ENCODE assay signal across 9 cellular contexts in genomic region chr17:74758846-74759163, GRCh38. TPM values are rescaled to one million over a fixed set of nuclear protein-coding genes. Genes with fewer than 3 reads are reported as not detected.
DNase-seq lines count a peak whose midpoint lies in the region; ATAC-seq and TF ChIP-seq lines count a peak whose summit lies in the region.
"Had no signal": no experiment of that assay in that cellular context is flagged by ENCODE, and none has a peak within 500 bp of the region (broad histone marks: within the 10 kb centered on the region; RNA-seq: fewer than 3 reads in every experiment).

No MANE protein-coding gene starts in this region.

- POLR2A ChIA-PET in T-cell (lab: Charles Lee): no interaction called here

- peak overlapping the region; percentile 77 for H3K4me2 ChIP-seq in hepatocyte

- no peaks in the 10 kb centered on the region for H3K9me3 ChIP-seq in hepatocyte (ENCODE audit: low read depth)
- no peaks in the 10 kb centered on the region for H3K9me3 ChIP-seq in thyroid gland

- H3K4me1 ChIP-seq in hepatocyte (ENCODE audit: insufficient read depth) (peaks cover 77% of the 10 kb centered on the region), thyroid gland (peaks cover 47 to 59% of the 10 kb centered on the region in 2 donors)

- 100% methylated on average over 1 of the region's 1 CpG for WGBS in hepatocyte (ENCODE audit: low lambda C conversion rate, missing lambda C conversion rate)
- 100% methylated on average over 1 of the region's 1 CpG; no CpG with 5 or more reads in 1 of the 2 donors for WGBS in thyroid gland, 2 donors

- peak overlapping the region; percentile 66 to 100 (median 68) for H3K4me3 Mint-ChIP-seq in T-cell

- DNase-seq in Right ventricle myocardium superior (no peak), cardiac septum (ENCODE audit: low spot score) (no peak), T-cell (no peak), hepatocyte (ENCODE audit: low spot score) (no peak), thyroid gland (peak; percentile 32 to 48), kidney glomerular epithelial cell (lab: John Stamatoyannopoulos, UW) (no peak)

- intact Hi-C loops in Right ventricle myocardium superior (cut with DNase I): no loop called here
- intact Hi-C loops in cardiac septum (cut with DNase I): no loop called here
- intact Hi-C loops in thyroid gland (cut with DNase I): no loop called here

- H3K4me3 ChIP-seq in hepatocyte (no peak overlapping the region), thyroid gland (replicated peaks in 1 of 3) (no peak overlapping the region)

- H3K9me3 Mint-ChIP-seq in T-cell: no peaks in the 10 kb centered on the region

- peaks cover 90% of the 10 kb centered on the region for H3K79me2 ChIP-seq in hepatocyte

- no peaks in the 10 kb centered on the region for H3K27me3 Mint-ChIP-seq in T-cell

- H3K27ac ChIP-seq in hepatocyte (peak overlapping the region; percentile 97), thyroid gland (peak overlapping the region; percentile 66 to 74 (median 72))

- TF ChIP-seq POLR2A in thyroid gland (IDR thresholded peaks at IDR 0.05): no peak

- peak overlapping the region; percentile 92 to 94 for H3K27ac Mint-ChIP-seq in T-cell

- TF ChIP-seq CTCF in hepatocyte (IDR thresholded peaks at IDR 0.05; ENCODE audit: poor library complexity) (no peak), thyroid gland (IDR thresholded peaks at IDR 0.05) (no peak)

- H3K9me2 ChIP-seq in hepatocyte (replicated peaks; ENCODE audit: insufficient read depth): no peaks in the 10 kb centered on the region

- CTCF ChIA-PET in T-cell (lab: Charles Lee): interaction anchor here (0.6 to 2.5 kb wide), 11 partner anchors 9 to 426 kb away, joined by 3 to 25 read pairs (median 5); partner anchors contain the start of gene RAB37 (in 1 of the 2)

- peaks cover 73% of the 10 kb centered on the region for H4K20me1 ChIP-seq in hepatocyte (ENCODE audit: insufficient read depth, poor library complexity, severe bottlenecking)

- H3K4me1 Mint-ChIP-seq in T-cell: peaks cover 61 to 84% (median 79%) of the 10 kb centered on the region in 3 donors

- no peak overlapping the region for H2AFZ ChIP-seq in hepatocyte

- H3K36me3 ChIP-seq in hepatocyte (replicated peaks; ENCODE audit: insufficient read depth, low read depth): no peaks in the 10 kb centered on the region
- no peaks in the 10 kb centered on the region for H3K36me3 ChIP-seq in thyroid gland

- ATAC-seq in Right ventricle myocardium superior (ENCODE audit: poor library complexity): peak; percentile 38
- ATAC-seq in T-cell (replicated peaks in 1 of 4): peak; percentile 15 to 44 (median 22)
- no peak for ATAC-seq in GM21360 (IDR thresholded peaks at IDR 0.05; ENCODE audit: unreplicated experiment)
- ATAC-seq in GM21825 (IDR thresholded peaks at IDR 0.05; ENCODE audit: unreplicated experiment): no peak

- H3K36me3 Mint-ChIP-seq in T-cell: peaks cover 5% of the 10 kb centered on the region

- H3K27me3 ChIP-seq in hepatocyte (no peaks in the 10 kb centered on the region), thyroid gland (no peaks in the 10 kb centered on the region)

RNA-seq across cellular contexts. Expression of gene NHERF1, which starts 10.4 kb away (rescaled TPM):
- total RNA-seq in Right ventricle myocardium superior: 13.7 TPM
- total RNA-seq in cardiac septum: 10.1 TPM
- 100 to 1,000 TPM; 104 to 260 (median 223) TPM for total RNA-seq in T-cell
- 263 and 269 TPM in 2 replicates for total RNA-seq in hepatocyte
- 712 and 763 TPM in 2 replicates for polyA plus RNA-seq in hepatocyte
- 10 to 100 TPM; 21.9 to 63.4 (median 43.8) TPM for total RNA-seq in thyroid gland

RNA-seq across cellular contexts. Expression of gene NAT9, which starts 17.3 kb away (rescaled TPM):
- total RNA-seq in Right ventricle myocardium superior (18.6 TPM), cardiac septum (27.6 TPM), T-cell (10 to 100 TPM; 37.2 to 74.4 (median 71.9) TPM), hepatocyte (28.6 and 29.2 TPM in 2 replicates), thyroid gland (10 to 100 TPM; 33.1 to 46.5 (median 41.4) TPM)
- polyA plus RNA-seq in hepatocyte: 34.8 and 62.9 TPM in 2 replicates

RNA-seq across cellular contexts. Expression of gene RAB37, which starts 21.7 kb away (rescaled TPM):
- total RNA-seq in Right ventricle myocardium superior (4.1 TPM), cardiac septum (0.94 TPM), T-cell (10 to 100 TPM; 31.2 to 73.4 (median 40.7) TPM), hepatocyte (5.9 and 6.1 TPM in 2 replicates), thyroid gland (1 to 10 TPM in 1 of 4 donors, under 1 TPM in 3; 0.33 to 1.8 (median 0.39) TPM)
- 7.0 and 11.8 TPM in 2 replicates for polyA plus RNA-seq in hepatocyte

RNA-seq across cellular contexts. Expression of gene CD300LF, which starts 46.1 kb away (rescaled TPM):
- not detected for total RNA-seq in Right ventricle myocardium superior
- total RNA-seq in cardiac septum: 0.46 TPM
- total RNA-seq in T-cell: under 1 TPM in 1 of 5 donors, not detected in 4; 0.25 TPM
- total RNA-seq in hepatocyte: 0.32 TPM in 1 of 2 replicates, not detected in the other
- 0.44 and 0.85 TPM in 2 replicates for polyA plus RNA-seq in hepatocyte
- not detected for total RNA-seq in thyroid gland
- total RNA-seq: activated CD8-positive, alpha-beta memory T cell treated with anti-CD3 and anti-CD28 coated beads for 36 hours had no signal

Comparison
In these comparisons a context has a peak if more than half of its experiments do, and no peak if none do; other contexts are left out.
1. ATAC-seq: peak in Right ventricle myocardium superior (single experiment) and T-cell (4 of 4); none in GM21360 (single experiment) and GM21825 (single experiment).
2. DNase-seq: peak in thyroid gland (2 of 2); none in Right ventricle myocardium superior (single experiment), cardiac septum (single experiment), T-cell (0 of 34), hepatocyte (single experiment) and kidney glomerular epithelial cell (single experiment).